21 cellular contexts compared by ENCODE assay signal in the genomic region with DNA sequence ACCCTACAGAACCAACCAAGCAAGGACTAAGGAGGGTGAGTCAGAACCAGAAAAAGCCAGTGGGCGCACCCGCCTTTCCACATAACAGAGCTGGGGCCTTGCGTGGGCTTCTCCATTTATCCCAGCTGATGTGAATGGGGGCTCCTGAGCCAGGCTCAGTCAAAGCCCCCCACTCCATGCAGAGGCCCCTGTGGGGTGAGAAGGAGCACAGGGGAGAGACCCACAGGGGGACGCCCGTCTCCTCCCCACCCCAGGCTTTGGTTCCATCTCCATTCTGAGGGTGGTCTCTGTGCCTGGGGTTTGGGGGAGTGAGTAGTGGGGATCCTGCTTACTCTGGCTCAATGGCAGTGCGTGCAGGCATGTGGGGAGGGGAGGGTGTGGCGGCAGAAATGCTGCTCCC.
"Had no signal": no experiment of that assay in that cellular context is flagged by ENCODE, and none has a peak within 500 bp of the region (broad histone marks: within the 10 kb centered on the region; RNA-seq: fewer than 3 reads in every experiment).

No MANE protein-coding gene starts in this region.

- H3K4me3 Mint-ChIP-seq: immature natural killer cell; stimulated activated memory B cell treated with anti-CD40 and anti-IgM and Interleukin-4, amounts not matched to agents 10 μg/mL and 1 μg/mL and 100 μg/mL, for 72 hours; stimulated activated naive CD8-positive, alpha-beta T cell treated with anti-CD3 and anti-CD28 coated beads, Interleukin-15, Interleukin-2, amounts not matched to agents 100 ng/mL and 50 ng/mL, for 24 hours had no signal

- H3K27ac ChIP-seq: epithelial cell of prostate, esophagus muscularis mucosa, gastrocnemius medialis, ovary, thoracic aorta, transverse colon had no signal

- H3K4me3 ChIP-seq: esophagus muscularis mucosa, gastrocnemius medialis, lung, ovary, smooth muscle cell, thoracic aorta, transverse colon had no signal

- H3K9me3 ChIP-seq: esophagus muscularis mucosa, gastrocnemius medialis, ovary, thoracic aorta, transverse colon had no signal

- H3K4me1 ChIP-seq: esophagus muscularis mucosa, gastrocnemius medialis, transverse colon had no signal

- DNase-seq: effector memory CD4-positive, alpha-beta T cell; gastrocnemius medialis; immature natural killer cell; kidney; left ventricle myocardium superior; mesenchymal stem cell; naive B cell; nucleus accumbens; ovary; right cardiac atrium; stimulated activated CD4-positive, alpha-beta T cell treated with anti-CD3 and anti-CD28 coated beads, Interleukin-4, amount 100 ng/mL, for 1 hour; stimulated activated CD8-positive, alpha-beta memory T cell treated with anti-CD3 and anti-CD28 coated beads, Interleukin-4, amount 100 ng/mL, for 48 hours; transverse colon had no signal

- H3K27me3 Mint-ChIP-seq: stimulated activated naive CD8-positive, alpha-beta T cell treated with anti-CD3 and anti-CD28 coated beads, Interleukin-15, Interleukin-2, amounts not matched to agents 100 ng/mL and 50 ng/mL, for 24 hours had no signal

- H3K9me3 Mint-ChIP-seq: immature natural killer cell; stimulated activated naive CD8-positive, alpha-beta T cell treated with anti-CD3 and anti-CD28 coated beads, Interleukin-15, Interleukin-2, amounts not matched to agents 100 ng/mL and 50 ng/mL, for 24 hours had no signal

- H3K36me3 Mint-ChIP-seq: immature natural killer cell; stimulated activated memory B cell treated with anti-CD40 and anti-IgM and Interleukin-4, amounts not matched to agents 10 μg/mL and 1 μg/mL and 100 μg/mL, for 72 hours had no signal

- H3K36me3 ChIP-seq: esophagus muscularis mucosa, gastrocnemius medialis, ovary, thoracic aorta, transverse colon had no signal

- ATAC-seq: gastrocnemius medialis; left colon; left ventricle myocardium superior; right cardiac atrium; stimulated activated memory B cell treated with anti-CD40 and anti-IgM and Interleukin-4, amounts not matched to agents 10 μg/mL and 1 μg/mL and 100 μg/mL, for 72 hours had no signal

- H3K4me1 Mint-ChIP-seq: immature natural killer cell; naive B cell; stimulated activated memory B cell treated with anti-CD40 and anti-IgM and Interleukin-4, amounts not matched to agents 10 μg/mL and 1 μg/mL and 100 μg/mL, for 72 hours had no signal

- H3K27ac Mint-ChIP-seq: immature natural killer cell; stimulated activated memory B cell treated with anti-CD40 and anti-IgM and Interleukin-4, amounts not matched to agents 10 μg/mL and 1 μg/mL and 100 μg/mL, for 72 hours; stimulated activated naive CD8-positive, alpha-beta T cell treated with anti-CD3 and anti-CD28 coated beads, Interleukin-15, Interleukin-2, amounts not matched to agents 100 ng/mL and 50 ng/mL, for 24 hours had no signal

- H3K27me3 ChIP-seq: esophagus muscularis mucosa, gastrocnemius medialis, ovary had no signal
